In the genomic region with DNA sequence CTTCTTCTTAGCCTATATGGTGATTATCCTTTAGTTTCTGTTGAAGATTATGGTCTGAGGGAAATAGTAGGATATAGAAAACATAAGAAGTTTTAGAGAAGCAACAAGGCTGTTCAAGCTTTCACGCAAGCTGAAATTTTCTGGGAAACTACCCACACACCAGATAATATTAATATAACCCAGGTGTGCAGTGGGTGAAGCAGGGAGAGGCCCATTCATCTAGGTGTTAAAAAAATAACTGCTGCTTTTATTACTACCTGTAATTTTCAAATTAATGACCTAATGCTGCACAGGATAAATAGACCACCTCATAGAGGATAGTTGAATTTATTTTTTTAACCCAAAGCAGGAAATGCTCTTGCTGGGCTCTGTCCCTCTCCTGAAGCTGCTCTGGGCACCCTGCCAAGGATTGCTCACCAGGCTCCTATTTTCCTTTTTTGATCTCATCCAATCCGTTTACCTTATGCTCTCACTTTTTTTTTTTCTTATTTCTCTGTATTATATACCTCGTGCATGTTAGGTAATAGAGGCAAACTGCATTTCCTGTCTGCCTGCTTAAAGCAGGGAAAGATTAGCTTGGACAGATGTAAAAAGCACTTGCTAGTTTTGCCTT, we compare ENCODE assay signal across 9 cellular contexts.
DNase-seq lines count a peak whose midpoint lies in the region; ATAC-seq and TF ChIP-seq lines count a peak whose summit lies in the region.
"Had no signal": no experiment of that assay in that cellular context is flagged by ENCODE, and none has a peak within 500 bp of the region (broad histone marks: within the 10 kb centered on the region; RNA-seq: fewer than 3 reads in every experiment).

No MANE protein-coding gene starts in this region.

- H3K36me3 ChIP-seq in Loucy (ENCODE audit: insufficient read depth, low read length), result no peaks in the 10 kb centered on the region

- H3F3A ChIP-seq in Loucy (ENCODE audit: low read depth), result no peaks in the 10 kb centered on the region

- no peak overlapping the region for H3K4me3 ChIP-seq in AG10803 (ENCODE audit: low read length)
- H3K4me3 ChIP-seq in Loucy (ENCODE audit: low read length, poor library complexity, severe bottlenecking), result peak overlapping the region; percentile 30
- H3K4me3 ChIP-seq in fibroblast of the aortic adventitia (ENCODE audit: low read depth, low read length), result no peak overlapping the region
- H3K4me3 ChIP-seq: skin epidermis had no signal

- peaks cover 28% of the 10 kb centered on the region for H3K4me1 ChIP-seq in Loucy (ENCODE audit: insufficient read depth, low read length, poor library complexity, severe bottlenecking)

- ATAC-seq in stimulated activated naive CD8-positive, alpha-beta T cell treated with anti-CD3 and anti-CD28 coated beads, Interleukin-15, Interleukin-2, amounts not matched to agents 100 U/mL and 50 U/mL, for 24 hours, result no peak
- ATAC-seq in GM21360 (IDR thresholded peaks at IDR 0.05; ENCODE audit: unreplicated experiment), result no peak

- no peak overlapping the region for H2AFZ ChIP-seq in Loucy (ENCODE audit: low read length)

- TF ChIP-seq CTCF in AG10803 (conservative IDR thresholded peaks at IDR 0.05; ENCODE audit: low read length) (no peak), Loucy (conservative IDR thresholded peaks at IDR 0.05; ENCODE audit: low read length) (no peak), fibroblast of the aortic adventitia (IDR thresholded peaks at IDR 0.05; ENCODE audit: insufficient read depth, low read length) (no peak)

- in situ Hi-C loops in SK-MEL-5 (cut with HindIII; ENCODE audit: low pct_unique_long_range_greater_than_20kb, low sequenced_read_pairs), result no loop called here

- H3K79me2 ChIP-seq in Loucy (ENCODE audit: insufficient read depth, low read length), result no peaks in the 10 kb centered on the region

- H4K20me1 ChIP-seq in Loucy (ENCODE audit: insufficient read depth, low read length, poor library complexity, severe bottlenecking), result no peaks in the 10 kb centered on the region

- H3K9me2 ChIP-seq in Loucy (replicated peaks; ENCODE audit: low read depth, low read length), result no peaks in the 10 kb centered on the region

- no peaks in the 10 kb centered on the region for H3K9me3 ChIP-seq in Loucy (ENCODE audit: insufficient read depth, low read depth, low read length)

- peak; percentile 62 for DNase-seq in AG10803 (ENCODE audit: low read depth)
- DNase-seq in SK-MEL-5 (ENCODE audit: low read depth, low spot score), result peak; percentile 19
- DNase-seq in fibroblast of the aortic adventitia (ENCODE audit: low read depth), result peak; percentile 84
- peak; percentile 93 for DNase-seq in smooth muscle cell of the brain vasculature (ENCODE audit: low read depth, low spot score)
- DNase-seq in stimulated activated naive CD8-positive, alpha-beta T cell treated with anti-CD3 and anti-CD28 coated beads, Interleukin-15, Interleukin-2, amounts not matched to agents 100 U/mL and 50 U/mL, for 24 hours, result no peak
- no peak for DNase-seq in activated CD4-positive, alpha-beta T cell treated with anti-CD3 and anti-CD28 coated beads for 1 hour

- H3K9ac ChIP-seq in Loucy (ENCODE audit: low read depth, low read length, poor library complexity, severe bottlenecking), result no peak overlapping the region

- no peaks in the 10 kb centered on the region for H3K27me3 ChIP-seq in Loucy (ENCODE audit: insufficient read depth, low read length, poor library complexity, severe bottlenecking)

- peak overlapping the region; percentile 48 for H3K4me2 ChIP-seq in Loucy (ENCODE audit: low read depth, low read length, poor library complexity, severe bottlenecking)

Comparison
In these comparisons a context has a peak if more than half of its experiments do, and no peak if none do; other contexts are left out.
1. DNase-seq: peak in AG10803 (single experiment), SK-MEL-5 (single experiment), fibroblast of the aortic adventitia (single experiment) and smooth muscle cell of the brain vasculature (single experiment); none in stimulated activated naive CD8-positive, alpha-beta T cell treated with anti-CD3 and anti-CD28 coated beads, Interleukin-15, Interleukin-2, amounts not matched to agents 100 U/mL and 50 U/mL, for 24 hours (single experiment) and activated CD4-positive, alpha-beta T cell treated with anti-CD3 and anti-CD28 coated beads for 1 hour (single experiment).